8 cellular contexts compared by ENCODE assay signal in genomic region chr19:40422428-40423226, GRCh38. TPM values are rescaled to one million over a fixed set of nuclear protein-coding genes. Genes with fewer than 3 reads are reported as not detected.
DNase-seq lines count a peak whose midpoint lies in the region; ATAC-seq and TF ChIP-seq lines count a peak whose summit lies in the region.

No MANE protein-coding gene starts in this region.

- H3K9me3 ChIP-seq in BLaER1 (no peaks in the 10 kb centered on the region), PC-3 (ENCODE audit: low read length) (no peaks in the 10 kb centered on the region), neutrophil (no peaks in the 10 kb centered on the region)
- H3K9me3 ChIP-seq in effector memory CD4-positive, alpha-beta T cell (ENCODE audit: control insufficient read depth, low read length): no peaks in the 10 kb centered on the region

- 0 out of 2 replicates have a peak overlapping the region, but pooled peaks have one; percentile 2 for H3K27ac ChIP-seq in BLaER1
- H3K27ac ChIP-seq in PC-3 (ENCODE audit: low read length): no peak overlapping the region
- H3K27ac ChIP-seq in effector memory CD4-positive, alpha-beta T cell (ENCODE audit: insufficient read depth, low read length, poor library complexity, severe bottlenecking): peak overlapping the region; percentile 35
- H3K27ac ChIP-seq in neutrophil: peak overlapping the region; percentile 29

- DNase-seq in PC-3: no peak
- DNase-seq in effector memory CD4-positive, alpha-beta T cell: no peak
- DNase-seq in posterior cingulate gyrus: no peak
- DNase-seq in NCI-H1417 (lab: John Stamatoyannopoulos, UW): no peak

- H3K79me2 ChIP-seq in PC-3 (ENCODE audit: low read length): peaks cover 33% of the 10 kb centered on the region

- no peak for ATAC-seq in PC-3
- no peak for ATAC-seq in HG02852 (IDR thresholded peaks at IDR 0.05; ENCODE audit: unreplicated experiment)
- no peak for ATAC-seq in GM21526 (IDR thresholded peaks at IDR 0.05; ENCODE audit: low FRiP score, unreplicated experiment)

- H3F3A ChIP-seq in PC-3 (ENCODE audit: low read length, unreplicated experiment): no peaks in the 10 kb centered on the region

- TF ChIP-seq CTCF in PC-3 (conservative IDR thresholded peaks at IDR 0.05; ENCODE audit: low read depth, low read length) (no peak), neutrophil (IDR thresholded peaks at IDR 0.05) (no peak)

- H3K9me2 ChIP-seq in PC-3 (replicated peaks; ENCODE audit: low read length): no peaks in the 10 kb centered on the region

- H3K9ac ChIP-seq in BLaER1: no peak overlapping the region
- H3K9ac ChIP-seq in PC-3 (ENCODE audit: low read length): no peak overlapping the region

- POLR2A ChIA-PET in PC-3 (lab: Charles Lee; ENCODE audit: unreplicated experiment): no interaction called here

- no peak overlapping the region for H3K4me3 ChIP-seq in BLaER1
- no peak overlapping the region for H3K4me3 ChIP-seq in PC-3 (ENCODE audit: low read length)
- H3K4me3 ChIP-seq in effector memory CD4-positive, alpha-beta T cell (ENCODE audit: insufficient read depth, low read depth, low read length, poor library complexity, severe bottlenecking): no peak overlapping the region
- H3K4me3 ChIP-seq in neutrophil (ENCODE audit: low read depth in 1 of 2, low read length in 1 of 2): no peak overlapping the region

- H3K4me2 ChIP-seq in BLaER1 (no peak overlapping the region), PC-3 (ENCODE audit: low read length) (peak overlapping the region; percentile 90; the same call in 1 of the 2 replicates)

- H4K20me1 ChIP-seq in BLaER1 (no peaks in the 10 kb centered on the region), PC-3 (ENCODE audit: low read length) (no peaks in the 10 kb centered on the region)

- no TSS peak for BruUV-seq in PC-3 (replicated peaks; lab: Mats Ljungman, UMichigan)

- H3K27me3 ChIP-seq in BLaER1 (no peaks in the 10 kb centered on the region), PC-3 (ENCODE audit: low read length) (no peaks in the 10 kb centered on the region), neutrophil (no peaks in the 10 kb centered on the region)
- no peaks in the 10 kb centered on the region for H3K27me3 ChIP-seq in effector memory CD4-positive, alpha-beta T cell (replicated peaks; ENCODE audit: control insufficient read depth, insufficient read depth, low read length, poor library complexity, severe bottlenecking)

- no peak overlapping the region for H2AFZ ChIP-seq in PC-3 (ENCODE audit: low read length)

- CTCF ChIA-PET in PC-3 (lab: Charles Lee): no interaction called here

- H3K4me1 ChIP-seq in BLaER1 (peaks cover 61% of the 10 kb centered on the region), PC-3 (ENCODE audit: insufficient read depth, low read length) (peaks cover 12% of the 10 kb centered on the region), neutrophil (ENCODE audit: control insufficient read depth in 1 of 2, insufficient read depth in 1 of 2, low read depth in 1 of 2, low read length in 1 of 2) (peaks cover 31 to 37% of the 10 kb centered on the region in 2 experiments)
- H3K4me1 ChIP-seq in effector memory CD4-positive, alpha-beta T cell (ENCODE audit: control insufficient read depth, insufficient read depth, low read length, poor library complexity, severe bottlenecking): peaks cover 17% of the 10 kb centered on the region

- H3K36me3 ChIP-seq in BLaER1 (peaks cover 13% of the 10 kb centered on the region), PC-3 (ENCODE audit: low read depth, low read length) (peaks cover 8% of the 10 kb centered on the region; the same call in 1 of the 2 replicates), neutrophil (peaks cover 10% of the 10 kb centered on the region)
- H3K36me3 ChIP-seq in effector memory CD4-positive, alpha-beta T cell (ENCODE audit: control insufficient read depth, insufficient read depth, low read length): peaks cover 5% of the 10 kb centered on the region

- intact Hi-C loops in PC-3 (cut with micrococcal nuclease) (loop anchor here (5.0 kb wide), 1 partner anchor 75 kb away; the partner anchor contains the start of genes C19orf47 and PLD3), posterior cingulate gyrus (cut with DNase I) (loop anchor here (10.0 kb wide), 1 partner anchor 118 kb away; no protein-coding TSS in a partner anchor)

RNA-seq across cellular contexts. Expression of gene SERTAD1, which starts 3.2 kb away (rescaled TPM):
- 16.1 and 16.8 TPM in 2 replicates for total RNA-seq in PC-3 (2014; rRNA removed)

RNA-seq across cellular contexts. Expression of gene PRX, which starts 9.4 kb away (rescaled TPM):
- total RNA-seq in PC-3 (2014; rRNA removed): 2.2 and 2.7 TPM in 2 replicates

RNA-seq across cellular contexts. Expression of gene SERTAD3, which starts 21.5 kb away (rescaled TPM):
- 7.9 and 12.9 TPM in 2 replicates for total RNA-seq in PC-3 (2014; rRNA removed)

RNA-seq across cellular contexts. Expression of gene HIPK4, which starts 32.6 kb away (rescaled TPM):
- 0.46 TPM in 1 of 2 replicates, not detected in the other for total RNA-seq in PC-3 (2014; rRNA removed)

RNA-seq across cellular contexts. Expression of gene BLVRB, which starts 42.9 kb away (rescaled TPM):
- 196 and 246 TPM in 2 replicates for total RNA-seq in PC-3 (2014; rRNA removed)
